8 cellular contexts compared by ENCODE assay signal in genomic region chr5:140700177-140701144, GRCh38. TPM values are rescaled to one million over a fixed set of nuclear protein-coding genes. Genes with fewer than 3 reads are reported as not detected.
DNase-seq lines count a peak whose midpoint lies in the region; ATAC-seq, FAIRE-seq and TF ChIP-seq lines count a peak whose summit lies in the region.

ZMAT2 (plus strand) TSS chr5:140700447; CDS start chr5:140700461, 14 bp downstream.

- H3K4me1 Mint-ChIP-seq in CD14-positive monocyte = peaks cover 19% of the 10 kb centered on the region

- CTCF ChIA-PET in HepG2 (lab: Yijun Ruan, JAX; ENCODE audit: low intra/inter-chr PET ratio, low total read pairs) = no interaction called here

- peak within 1 kb of the TSS; percentile 96 to 99 for H3K4me3 Mint-ChIP-seq in CD14-positive monocyte

- peak within 1 kb of the TSS; percentile 87 for H3K4me2 ChIP-seq in HepG2 (ENCODE audit: low read depth, low read length)

- peaks cover 25% of the 10 kb centered on the region for H3K79me2 ChIP-seq in HepG2 (ENCODE audit: insufficient read depth, low read length)

- ATAC-seq in GM19397 (IDR thresholded peaks at IDR 0.05; ENCODE audit: unreplicated experiment) (peak; percentile 96), HG03571 (IDR thresholded peaks at IDR 0.05; ENCODE audit: unreplicated experiment) (peak; percentile 95), HepG2 (peak; percentile 97)

- H3K4me3 ChIP-seq in HepG2 (replicated peaks in 1 of 3; ENCODE audit: insufficient read depth in 1 of 3, low read depth in 2 of 3, low read length in 3 of 3) = peak within 1 kb of the TSS; percentile 71 to 94 (median 82)

- no peak for TF ChIP-seq CTCF in CD14-positive monocyte (IDR thresholded peaks at IDR 0.05)
- TF ChIP-seq CTCF in HepG2 (CRISPR knock-in tag; IDR thresholded peaks at IDR 0.05) = no peak

- H3K27me3 Mint-ChIP-seq in CD14-positive monocyte (ENCODE audit: low read depth in 3 of 3) = no peaks in the 10 kb centered on the region

- peak; percentile 98 for FAIRE-seq in HepG2 (lab: Jason Lieb, UNC)

- peaks cover 18% of the 10 kb centered on the region for H3K4me1 ChIP-seq in HepG2 (ENCODE audit: insufficient read depth, low read length)

- TF ChIP-seq RAD21 in HepG2 (CRISPR knock-in tag; IDR thresholded peaks at IDR 0.05) = no peak

- H3K9ac ChIP-seq in HepG2 (ENCODE audit: insufficient read depth, low read depth, low read length) = peak within 1 kb of the TSS; percentile 90

- TSS peak; percentile 60 for BruUV-seq in HepG2 (replicated peaks; lab: Mats Ljungman, UMichigan)

- H3K27ac Mint-ChIP-seq in CD14-positive monocyte = peak within 1 kb of the TSS; percentile 94 to 97 (median 97)

- TF ChIP-seq EP300 in HepG2 (IDR thresholded peaks at IDR 0.05; ENCODE audit: low read depth in 2 of 2, low read length in 2 of 2) (no peak), HepG2 (CRISPR knock-in tag; IDR thresholded peaks at IDR 0.05; ENCODE audit: borderline replicate concordance) (no peak)

- no peak within 1 kb of the TSS for H2AFZ ChIP-seq in HepG2 (ENCODE audit: low read length)

- H3K36me3 Mint-ChIP-seq in CD14-positive monocyte = peaks cover 75 to 81% of the 10 kb centered on the region in 2 donors

- DNase-seq in CD14-positive monocyte (ENCODE audit: low spot score) (peak; percentile 97), NCI-H82 (lab: John Stamatoyannopoulos, UW) (peak; percentile 97), dermis microvascular lymphatic vessel endothelial cell (ENCODE audit: low read depth in 2 of 2) (peak; percentile 97 to 98), HepG2 (ENCODE audit: low spot score) (peak; percentile 97)
- DNase-seq in activated CD4-positive, alpha-beta T cell treated with anti-CD3 and anti-CD28 coated beads, Interleukin-2, amount 50 U/mL, for 48 hours = peak; percentile 90 to 94
- peak; percentile 92 for DNase-seq in stimulated activated CD4-positive, alpha-beta T cell treated with anti-CD3 and anti-CD28 coated beads, Interleukin-4, amount 100 ng/mL, for 1 hour

- H3K9me3 Mint-ChIP-seq in CD14-positive monocyte = peaks cover 0 to 2% (median 0%) of the 10 kb centered on the region in 7 donors

- WGBS in HepG2 (ENCODE audit: low lambda C conversion rate) = 6% methylated on average over 43 of the region's 44 CpGs

- peaks cover 27 to 76% of the 10 kb centered on the region in 2 experiments for H3K36me3 ChIP-seq in HepG2 (replicated peaks in 1 of 2; ENCODE audit: control insufficient read depth in 1 of 2, insufficient read depth in 2 of 2, low read length in 2 of 2)

- in situ Hi-C loops in HepG2 (cut with HindIII; ENCODE audit: extremely low pct_ligation_motif_present, low pct_unique_long_range_greater_than_20kb) = no loop called here

- TF ChIP-seq POLR2A in HepG2 (IDR thresholded peaks at IDR 0.05; ENCODE audit: insufficient read depth in 1 of 2, low read depth in 2 of 2, low read length in 2 of 2) = peak; percentile 72 to 84

- no peaks in the 10 kb centered on the region for H3K9me3 ChIP-seq in HepG2 (ENCODE audit: low read length)

- no peaks in the 10 kb centered on the region for H4K20me1 ChIP-seq in HepG2 (ENCODE audit: insufficient read depth, low read length)

- H3K27ac ChIP-seq in HepG2 (ENCODE audit: extremely low read length, insufficient read depth, low read length) = peak within 1 kb of the TSS; percentile 71

- no peaks in the 10 kb centered on the region; a peak in 1 of 5 replicates for H3K27me3 ChIP-seq in HepG2 (ENCODE audit: control insufficient read depth in 1 of 2, insufficient read depth in 2 of 2, low read length in 2 of 2)

- intact Hi-C loops in CD14-positive monocyte (cut with micrococcal nuclease) (loop anchor here (10.0 kb wide), 2 partner anchors 56 to 586 kb away; partner anchors contain the start of genes IK (in 1 of the 2), NDUFA2 (in 1 of the 2) and PURA (in 1 of the 2)), HepG2 (cut with micrococcal nuclease; ENCODE audit: unreplicated experiment) (loop anchor here (1.0 kb wide), 1 partner anchor 11 kb away; no protein-coding TSS in a partner anchor)

- POLR2A ChIA-PET in HepG2 (lab: Yijun Ruan, JAX) = interaction anchor here (0.5 to 2.4 kb wide), 14 partner anchors 8 to 299 kb away, joined by 3 to 44 read pairs (median 6); partner anchors contain the start of genes ANKHD1, EIF4EBP3, HARS1 and HARS2

TF ChIP-seq in HepG2, 621 proteins besides CTCF, POLR2A, EP300 and RAD21 (continues in another document):
- TF ChIP-seq HDAC6 (IDR thresholded peaks at IDR 0.05; ENCODE audit: low read depth, low read length) = no peak
- peak; percentile 95 for TF ChIP-seq THAP11 (CRISPR knock-in tag; IDR thresholded peaks at IDR 0.05)
- TF ChIP-seq DPF2 (CRISPR knock-in tag; IDR thresholded peaks at IDR 0.05; ENCODE audit: borderline replicate concordance, low read depth) = no peak
- peak; percentile 62; the same call in 1 of the 2 replicates for TF ChIP-seq IRF9 (CRISPR knock-in tag; IDR thresholded peaks at IDR 0.05; ENCODE audit: borderline replicate concordance)
- no peak for TF ChIP-seq ZNF552 (CRISPR knock-in tag; IDR thresholded peaks at IDR 0.05; ENCODE audit: borderline replicate concordance)
- no peak for TF ChIP-seq NCOA1 (CRISPR knock-in tag; IDR thresholded peaks at IDR 0.05)
- TF ChIP-seq KDM3A (CRISPR knock-in tag; IDR thresholded peaks at IDR 0.05; ENCODE audit: low read depth) = 0 out of 2 replicates have a peak, but pooled peaks have one; percentile 72
- no peak for TF ChIP-seq ZFP36L1 (CRISPR knock-in tag; IDR thresholded peaks at IDR 0.05)
- TF ChIP-seq ZSCAN31 (CRISPR knock-in tag; IDR thresholded peaks at IDR 0.05; ENCODE audit: low read depth) = 0 out of 2 replicates have a peak, but pooled peaks have one; percentile 30
- TF ChIP-seq RFXANK (CRISPR knock-in tag; IDR thresholded peaks at IDR 0.05) = no peak
- peak; percentile 96 for TF ChIP-seq YY1 (IDR thresholded peaks at IDR 0.05; ENCODE audit: insufficient read depth, insufficient replicate concordance, low read depth, low read length)
- no peak for TF ChIP-seq ZNF737 (CRISPR knock-in tag; IDR thresholded peaks at IDR 0.05; ENCODE audit: borderline replicate concordance)
- TF ChIP-seq NR3C1 (CRISPR knock-in tag; IDR thresholded peaks at IDR 0.05) = no peak
- peak; percentile 44; the same call in 1 of the 2 replicates for TF ChIP-seq PHF21A (CRISPR knock-in tag; IDR thresholded peaks at IDR 0.05)
- TF ChIP-seq ZUFSP (CRISPR knock-in tag; IDR thresholded peaks at IDR 0.05; ENCODE audit: borderline replicate concordance) = no peak
- no peak for TF ChIP-seq ETV6 (CRISPR knock-in tag; conservative IDR thresholded peaks at IDR 0.05)
- TF ChIP-seq NFATC3 (CRISPR knock-in tag; IDR thresholded peaks at IDR 0.05) = no peak
- no peak for TF ChIP-seq ZFYVE20 (CRISPR knock-in tag; IDR thresholded peaks at IDR 0.05; ENCODE audit: borderline replicate concordance, low read depth)
- no peak for TF ChIP-seq ESRRA (CRISPR knock-in tag; IDR thresholded peaks at IDR 0.05; ENCODE audit: low read depth)
- no peak for TF ChIP-seq FLYWCH1 (CRISPR knock-in tag; IDR thresholded peaks at IDR 0.05)

RNA-seq across cellular contexts. Expression of gene ZMAT2, which starts in this region (rescaled TPM):
- polyA plus RNA-seq in CD14-positive monocyte (10 to 100 TPM; 52.5 to 59.5 TPM), HepG2 (2011; rRNA removed) (25.2 and 35.4 TPM in 2 replicates)
- total RNA-seq in dermis microvascular lymphatic vessel endothelial cell (30.3 and 33.4 TPM in 2 replicates), HepG2 (2016; rRNA removed; fragmentation: Illumina TruSeq; extraction: Trizol) (92.8 and 141 TPM in 2 replicates)
- 10.7 and 14.9 TPM in 2 replicates for total RNA-seq in HepG2 (2016; cell fraction: cytosol; rRNA removed; fragmentation: Illumina TruSeq; extraction: Trizol; ENCODE audit: low read depth)
- 96.7 and 141 TPM in 2 replicates for total RNA-seq in HepG2 (2016; cell fraction: insoluble cytoplasmic fraction; rRNA removed; fragmentation: Illumina TruSeq; extraction: Trizol)
- total RNA-seq in HepG2 (2016; cell fraction: membrane; rRNA removed; fragmentation: Illumina TruSeq; extraction: Trizol) = 28.5 and 32.2 TPM in 2 replicates
- total RNA-seq in HepG2 (2016; cell fraction: nucleus; rRNA removed; fragmentation: Illumina TruSeq; extraction: Trizol) = 35.3 and 39.3 TPM in 2 replicates
- polyA plus RNA-seq in HepG2 (2011; cell fraction: cytosol; rRNA removed) = 17.2 and 23.5 TPM in 2 replicates
- 10.4 and 17.0 TPM in 2 replicates for polyA plus RNA-seq in HepG2 (2011; cell fraction: nucleus; rRNA removed)
- polyA plus RNA-seq in HepG2 (2012) = 49.4 and 69.0 TPM in 2 replicates
- 13.7 and 14.3 TPM in 2 replicates for polyA plus RNA-seq in HepG2 (2016; cell fraction: cytosol; fragmentation: Illumina TruSeq; extraction: Trizol; ENCODE audit: low read depth)
- polyA plus RNA-seq in HepG2 (2016; cell fraction: insoluble cytoplasmic fraction; fragmentation: Illumina TruSeq; extraction: Trizol; ENCODE audit: low read depth) = 181 and 206 TPM in 2 replicates
- 25.7 and 27.5 TPM in 2 replicates for polyA plus RNA-seq in HepG2 (2016; cell fraction: membrane; fragmentation: Illumina TruSeq; extraction: Trizol; ENCODE audit: low read depth)
- polyA plus RNA-seq in HepG2 (2016; cell fraction: nucleus; fragmentation: Illumina TruSeq; extraction: Trizol; ENCODE audit: insufficient read depth, low read depth) = 72.2 and 82.2 TPM in 2 replicates
- polyA minus RNA-seq in HepG2 (2011; rRNA and poly(A)+ RNA removed; ENCODE audit: low replicate concordance) = 16.0 and 31.9 TPM in 2 replicates
- polyA minus RNA-seq in HepG2 (2011; cell fraction: cytosol; rRNA and poly(A)+ RNA removed) = 7.4 and 9.7 TPM in 2 replicates
- 22.8 and 25.5 TPM in 2 replicates for polyA minus RNA-seq in HepG2 (2011; cell fraction: nucleus; rRNA and poly(A)+ RNA removed)

Comparison
In these comparisons a context has a peak if more than half of its experiments do, and no peak if none do; other contexts are left out.
1. Peak in every context shown above with its lines: DNase-seq, ATAC-seq, H3K4me3 ChIP-seq and H3K27ac ChIP-seq.